14 cellular contexts compared by ENCODE assay signal in the genomic region with DNA sequence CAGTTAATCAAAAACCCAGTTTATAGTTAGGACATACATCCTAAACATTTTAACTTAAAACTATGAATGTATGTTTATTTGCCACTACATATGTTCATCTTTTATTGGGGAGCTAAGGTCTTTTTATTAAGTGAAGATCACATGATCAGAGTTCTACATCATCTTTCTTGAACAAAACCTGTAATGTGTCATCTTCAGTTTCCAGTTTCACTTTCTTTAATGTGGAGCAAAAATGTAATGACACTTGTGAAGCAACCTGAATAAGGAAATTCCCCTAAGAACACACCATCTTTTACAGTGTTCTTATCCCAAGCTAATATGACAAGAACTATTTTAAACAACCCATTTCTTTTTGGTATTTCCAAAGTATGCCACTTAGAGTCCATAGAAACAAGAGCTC.
A peak's percentile ranks its signal among the peaks of the same experiment; 100 is the strongest.
DNase-seq lines count a peak whose midpoint lies in the region; ATAC-seq, FAIRE-seq and TF ChIP-seq lines count a peak whose summit lies in the region.
"Had no signal": no experiment of that assay in that cellular context is flagged by ENCODE, and none has a peak within 500 bp of the region (broad histone marks: within the 10 kb centered on the region; RNA-seq: fewer than 3 reads in every experiment).

No MANE protein-coding gene starts in this region.

- no peak overlapping the region for H3K56ac ChIP-seq in H9 (ENCODE audit: insufficient read length, low read depth, low read length)

- H3K9me3 Mint-ChIP-seq in H9, result peaks cover 5% of the 10 kb centered on the region in 2 experiments; a peak in 4 of 5 replicates
- H3K9me3 Mint-ChIP-seq: natural killer cell treated with Interleukin-12 subunit alpha and Interleukin-12 subunit beta and Interleukin-15 and Interleukin-18, amount 100 ng/mL, for 72 hours had no signal

- TF ChIP-seq CTCF in GM20000 (IDR thresholded peaks at IDR 0.05; ENCODE audit: extremely low read depth, missing control alignments) (no peak), OCI-LY7 (conservative IDR thresholded peaks at IDR 0.05; ENCODE audit: low read length) (no peak), H9 (conservative IDR thresholded peaks at IDR 0.05) (no peak)

- H4K8ac ChIP-seq in H9 (replicated peaks; ENCODE audit: insufficient read length, low read depth, low read length), result no peak overlapping the region

- no peak overlapping the region for H3K4me3 ChIP-seq in OCI-LY7 (ENCODE audit: low read depth, low read length, poor library complexity, severe bottlenecking)

- no peak overlapping the region for H2BK120ac ChIP-seq in H9 (ENCODE audit: low read depth, low read length, poor library complexity, severe bottlenecking)

- H3K18ac ChIP-seq in H9 (ENCODE audit: insufficient read length, low read depth, low read length), result no peak overlapping the region

- CTCF ChIA-PET in OCI-LY7 (lab: Charles Lee; ENCODE audit: unreplicated experiment), result no interaction called here

- peak; percentile 68 for ATAC-seq in HG03025 (IDR thresholded peaks at IDR 0.05; ENCODE audit: low FRiP score, unreplicated experiment)
- ATAC-seq: natural killer cell treated with Interleukin-12 subunit alpha and Interleukin-12 subunit beta and Interleukin-15 and Interleukin-18, amount 100 ng/mL, for 72 hours had no signal

- no peak overlapping the region for H3K9ac ChIP-seq in H9 (ENCODE audit: extremely low read depth, insufficient read length, low read length)

- H3K23ac ChIP-seq in H9 (ENCODE audit: insufficient read length, low read depth, low read length), result no peak overlapping the region

- H4K91ac ChIP-seq in H9 (ENCODE audit: insufficient read length, low read depth, low read length), result no peak overlapping the region

- H4K20me1 ChIP-seq in OCI-LY7 (ENCODE audit: insufficient read depth, low read length) (no peaks in the 10 kb centered on the region), H9 (ENCODE audit: control insufficient read depth, insufficient read depth, insufficient read length) (no peaks in the 10 kb centered on the region)

- H2BK15ac ChIP-seq in H9 (ENCODE audit: low read depth, low read length), result no peak overlapping the region

- no peaks in the 10 kb centered on the region for H3K27me3 Mint-ChIP-seq in H9 (ENCODE audit: low read depth)
- H3K27me3 Mint-ChIP-seq: natural killer cell treated with Interleukin-12 subunit alpha and Interleukin-12 subunit beta and Interleukin-15 and Interleukin-18, amount 100 ng/mL, for 72 hours had no signal

- no peak overlapping the region for H3K27ac ChIP-seq in OCI-LY7 (ENCODE audit: low read depth, low read length, poor library complexity, severe bottlenecking)
- H3K27ac ChIP-seq in H9 (ENCODE audit: insufficient read length, low read depth, low read length), result no peak overlapping the region

- H3K79me2 ChIP-seq in OCI-LY7 (ENCODE audit: insufficient read depth, low read depth, low read length) (no peaks in the 10 kb centered on the region), H9 (ENCODE audit: insufficient read depth, low read length) (no peaks in the 10 kb centered on the region)

- no peak overlapping the region for H2BK20ac ChIP-seq in H9 (ENCODE audit: low read depth, low read length, poor library complexity, severe bottlenecking)

- intact Hi-C loops in OCI-LY7 (cut with micrococcal nuclease; ENCODE audit: unreplicated experiment), result no loop called here

- H3K4ac ChIP-seq in H9 (ENCODE audit: low read depth, low read length), result no peak overlapping the region

- peak overlapping the region; percentile 41; the same call in 1 of the 2 replicates for H2AFZ ChIP-seq in OCI-LY7 (ENCODE audit: low read length)
- no peak overlapping the region for H2AFZ ChIP-seq in H9 (ENCODE audit: low read length)

- POLR2A ChIA-PET in OCI-LY7 (lab: Charles Lee), result interaction anchor here (0.6 to 1.5 kb wide), 4 partner anchors 8 to 279 kb away, joined by 3 to 4 read pairs (median 4); no protein-coding TSS in a partner anchor

- no peak overlapping the region for H3K14ac ChIP-seq in H9 (ENCODE audit: insufficient read depth, low read length)

- H3K36me3 Mint-ChIP-seq in H9 (ENCODE audit: insufficient read depth in 1 of 3, low read depth in 3 of 3), result peaks cover 0 to 5% (median under 1%) of the 10 kb centered on the region in 3 experiments; a peak in 5 of 7 replicates
- H3K36me3 Mint-ChIP-seq: natural killer cell treated with Interleukin-12 subunit alpha and Interleukin-12 subunit beta and Interleukin-15 and Interleukin-18, amount 100 ng/mL, for 72 hours; type B pancreatic cell had no signal

- no peak overlapping the region for H4K5ac ChIP-seq in H9 (ENCODE audit: insufficient read length, low read depth, low read length)

- H2BK12ac ChIP-seq in H9 (ENCODE audit: insufficient read length, low read depth, low read length), result no peak overlapping the region

- H3K9me2 ChIP-seq in OCI-LY7 (ENCODE audit: insufficient read depth, low read length), result no peaks in the 10 kb centered on the region

- no peak for DNase-seq in GM18507 (ENCODE audit: extremely low spot score, insufficient read length, low read depth)
- DNase-seq in GM20000 (ENCODE audit: low spot score), result peak; percentile 31
- DNase-seq in OCI-LY7 (ENCODE audit: low spot score), result no peak
- DNase-seq in SHP77 (lab: John Stamatoyannopoulos, UW), result no peak
- DNase-seq in stimulated activated CD4-positive, alpha-beta T cell treated with anti-CD3 and anti-CD28 coated beads, Interleukin-1b, Interleukin-23, amount 100 ng/mL, for 48 hours, result no peak
- no peak for DNase-seq in SKM-1 treated with dmso at 0.1 percent for 144 hours (lab: John Stamatoyannopoulos, UW; ENCODE audit: unreplicated experiment)
- no peak for DNase-seq in H9
- DNase-seq: activated naive CD4-positive, alpha-beta T cell treated with Interleukin-2 at 50 U/mL for 16 hours; effector CD4-positive, alpha-beta T cell; Kasumi-1; stimulated activated CD4-positive, alpha-beta T cell treated with anti-CD3 and anti-CD28 coated beads, Interleukin-2, amount 100 ng/mL, for 48 hours had no signal

- no peak overlapping the region for H3K27ac Mint-ChIP-seq in H9
- H3K27ac Mint-ChIP-seq: natural killer cell treated with Interleukin-12 subunit alpha and Interleukin-12 subunit beta and Interleukin-15 and Interleukin-18, amount 100 ng/mL, for 72 hours; type B pancreatic cell had no signal

- no TSS peak for BruUV-seq in OCI-LY7 (replicated peaks; lab: Mats Ljungman, UMichigan)

- H3K4me2 ChIP-seq in OCI-LY7 (ENCODE audit: low read length), result no peak overlapping the region
- no peak overlapping the region for H3K4me2 ChIP-seq in H9 (ENCODE audit: insufficient read depth, insufficient read length, low read length)

- H3T11ph ChIP-seq in H9 (ENCODE audit: low read length), result no peak overlapping the region

- H3K36me3 ChIP-seq in OCI-LY7 (ENCODE audit: insufficient read depth, low read length), result no peaks in the 10 kb centered on the region; the same call in 1 of the 2 replicates

- H3K4me1 Mint-ChIP-seq in H9, result no peaks in the 10 kb centered on the region

- no peaks in the 10 kb centered on the region for H3K27me3 ChIP-seq in H9 (ENCODE audit: insufficient read depth, low read length)

- H3K4me1 ChIP-seq in OCI-LY7 (ENCODE audit: insufficient read depth, low read length, poor library complexity, severe bottlenecking), result peaks cover 13% of the 10 kb centered on the region
- H3K4me1 ChIP-seq in H9 (ENCODE audit: insufficient read depth, low read length), result no peaks in the 10 kb centered on the region

- H3K23me2 ChIP-seq in H9 (ENCODE audit: insufficient read length, low read depth, low read length, poor library complexity, severe bottlenecking), result no peaks in the 10 kb centered on the region

- H3K4me3 Mint-ChIP-seq in H9, result no peak overlapping the region
- H3K4me3 Mint-ChIP-seq: natural killer cell treated with Interleukin-12 subunit alpha and Interleukin-12 subunit beta and Interleukin-15 and Interleukin-18, amount 100 ng/mL, for 72 hours; type B pancreatic cell had no signal

- FAIRE-seq in GM18507 (lab: Jason Lieb, UNC), result peak; percentile 35

- no peak overlapping the region for H2AK5ac ChIP-seq in H9 (ENCODE audit: insufficient read length, low read length)

- H2BK5ac ChIP-seq in H9 (ENCODE audit: insufficient read length, low read length), result no peak overlapping the region

- H3K79me1 ChIP-seq in H9 (ENCODE audit: insufficient read depth, low read depth, low read length, poor library complexity, severe bottlenecking), result no peaks in the 10 kb centered on the region

- H3K9me3 ChIP-seq in OCI-LY7 (ENCODE audit: low read length) (0 out of 2 replicates have a peak, but pooled peaks cover 9% of the 10 kb centered on the region), H9 (ENCODE audit: control insufficient read depth, low read depth, low read length) (no peaks in the 10 kb centered on the region)
